In the genomic region with DNA sequence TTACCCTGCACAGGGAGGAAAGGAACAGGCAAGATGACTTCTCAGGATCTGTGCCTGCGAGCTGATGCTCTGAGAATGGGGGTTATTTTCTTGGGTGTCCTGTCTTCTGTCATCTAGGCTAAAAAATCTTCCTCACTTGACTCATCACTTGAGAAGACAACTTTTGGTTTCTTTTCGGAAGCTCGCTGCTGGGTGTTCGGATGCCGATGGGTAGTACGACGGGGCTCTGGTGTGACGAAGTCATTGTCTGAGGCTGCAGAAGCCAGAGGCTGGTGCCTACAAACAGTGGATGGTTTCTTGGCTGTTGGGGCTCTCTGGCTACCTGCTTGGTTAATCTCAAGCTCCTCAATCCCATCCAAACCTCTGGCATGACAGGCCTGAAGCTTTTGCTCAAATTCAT, we compare ENCODE assay signal across 31 cellular contexts.
"Had no signal": no experiment of that assay in that cellular context is flagged by ENCODE, and none has a peak within 500 bp of the region (broad histone marks: within the 10 kb centered on the region; RNA-seq: fewer than 3 reads in every experiment).

No MANE protein-coding gene starts in this region.

- H3K4me3 ChIP-seq: colonic mucosa, SJCRH30, SK-N-MC had no signal

- H3K36me3 ChIP-seq: brain microvascular endothelial cell, colonic mucosa, SJCRH30, WERI-Rb-1 had no signal

- H3K27ac ChIP-seq: brain microvascular endothelial cell, colonic mucosa, SJCRH30, SK-N-MC, WERI-Rb-1 had no signal

- H3K27me3 ChIP-seq: brain microvascular endothelial cell, colonic mucosa, SJCRH30 had no signal

- ATAC-seq: activated CD8-positive, alpha-beta T cell treated with anti-CD3 and anti-CD28 coated beads for 36 hours; activated T-cell treated with anti-CD3 and anti-CD28 coated beads, Interleukin-2, amount 50 U/mL, for 72 hours; activated T-helper 17 cell treated with anti-CD3 and anti-CD28 coated beads, Interleukin-2, amount 50 U/mL, for 72 hours; PC-3 had no signal

- DNase-seq: activated CD4-positive, alpha-beta T cell treated with anti-CD3 and anti-CD28 coated beads for 1 hour; activated CD4-positive, alpha-beta T cell treated with anti-CD3 and anti-CD28 coated beads, Interleukin-2, amount 10 ng/mL, durations not matched to agents 24 days and 14 days; activated CD4-positive, alpha-beta T cell treated with anti-CD3 and anti-CD28 coated beads, Interleukin-2, amount 50 U/mL, for 4 hours; activated CD4-positive, CD25-positive, alpha-beta regulatory T cell; activated CD8-positive, alpha-beta T cell treated with anti-CD3 and anti-CD28 coated beads for 36 hours; activated effector memory CD4-positive, alpha-beta T cell treated with anti-CD3 and anti-CD28 coated beads, Interleukin-2, amount 50 U/mL, for 16 hours; activated naive CD4-positive, alpha-beta T cell; activated naive CD4-positive, alpha-beta T cell treated with anti-CD3 and anti-CD28 coated beads, Interleukin-2, amount 50 U/mL, for 16 hours; activated naive CD8-positive, alpha-beta T cell treated with anti-CD3 and anti-CD28 coated beads for 36 hours; activated T-cell treated with anti-CD3 and anti-CD28 coated beads, Interleukin-2, amount 50 U/mL, for 1 hour; activated T-cell treated with anti-CD3 and anti-CD28 coated beads, Interleukin-2, amount 50 U/mL, for 72 hours; amniotic stem cell; aorta; brain microvascular endothelial cell; colonic mucosa; NCI-H1105; NCI-H1417 treated with DMSO at 0.1 percent for 48 hours; NCI-H187 treated with DMSO at 0.1 percent for 48 hours; NCI-H2081; NCI-H2171 treated with DMSO at 0.1 percent for 48 hours; NCI-H2227 treated with DMSO at 0.1 percent for 48 hours; NCI-H446; NCI-H510A treated with DMSO at 0.1 percent for 48 hours; NCI-H82; PC-3; SHP77; SJCRH30; T1000; WERI-Rb-1 had no signal

- H3K9me3 ChIP-seq: colonic mucosa, SJCRH30 had no signal
